Comparison of ENCODE assay signal across 8 cellular contexts in genomic region chr17:58006924-58007780, GRCh38. TPM values are rescaled to one million over a fixed set of nuclear protein-coding genes. Genes with fewer than 3 reads are reported as not detected.
DNase-seq lines count a peak whose midpoint lies in the region; ATAC-seq and TF ChIP-seq lines count a peak whose summit lies in the region.

A gene with protein sequence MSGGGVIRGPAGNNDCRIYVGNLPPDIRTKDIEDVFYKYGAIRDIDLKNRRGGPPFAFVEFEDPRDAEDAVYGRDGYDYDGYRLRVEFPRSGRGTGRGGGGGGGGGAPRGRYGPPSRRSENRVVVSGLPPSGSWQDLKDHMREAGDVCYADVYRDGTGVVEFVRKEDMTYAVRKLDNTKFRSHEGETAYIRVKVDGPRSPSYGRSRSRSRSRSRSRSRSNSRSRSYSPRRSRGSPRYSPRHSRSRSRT (minus strand): TSS chr17:58007246. CDS start chr17:58007137, 109 bp downstream.

- no peaks in the 10 kb centered on the region for H3K9me3 Mint-ChIP-seq in CD8-positive, alpha-beta T cell

- H3K27ac Mint-ChIP-seq in CD8-positive, alpha-beta T cell, result peak within 1 kb of the TSS; percentile 100

- peak; percentile 93 to 99 (median 98) for DNase-seq in CD8-positive, alpha-beta T cell
- peak; percentile 98 for DNase-seq in HS-27A (ENCODE audit: low read depth)
- peak; percentile 90 for DNase-seq in NK-92 (lab: John Stamatoyannopoulos, UW; ENCODE audit: unreplicated experiment)
- DNase-seq in activated CD8-positive, alpha-beta memory T cell treated with anti-CD3 and anti-CD28 coated beads for 1 hour (ENCODE audit: extremely low read depth in 1 of 2, low read depth in 1 of 2), result peak; percentile 91 to 96
- DNase-seq in effector CD8-positive, alpha-beta T cell (lab: John Stamatoyannopoulos, UW), result peak; percentile 96
- peak; percentile 98 to 99 for DNase-seq in lung microvascular endothelial cell (ENCODE audit: low read depth in 2 of 2)
- peak; percentile 94 to 98 (median 96) for DNase-seq in stimulated activated CD4-positive, alpha-beta T cell treated with anti-CD3 and anti-CD28 coated beads, TNF-alpha, amount 100 ng/mL, for 48 hours (ENCODE audit: low read depth in 3 of 3)

- POLR2A ChIA-PET in CD8-positive, alpha-beta T cell (lab: Charles Lee), result interaction anchor here (0.6 to 3.1 kb wide), 23 partner anchors 9 to 1174 kb away, joined by 3 to 28 read pairs (median 4); partner anchors contain the start of genes DYNLL2, MKS1, MRPS23 and MTMR4

- peak within 1 kb of the TSS; percentile 90 for H3K4me3 ChIP-seq in CD8-positive, alpha-beta T cell (ENCODE audit: low read depth, low read length)

- TF ChIP-seq CTCF in CD8-positive, alpha-beta T cell (IDR thresholded peaks at IDR 0.05), result no peak

- H3K4me1 ChIP-seq in CD8-positive, alpha-beta T cell (ENCODE audit: insufficient read depth, low read length), result peaks cover 36% of the 10 kb centered on the region

- H3K27ac ChIP-seq in CD8-positive, alpha-beta T cell (ENCODE audit: low read depth, low read length), result peak within 1 kb of the TSS; percentile 85

- no peaks in the 10 kb centered on the region for H3K9me3 ChIP-seq in CD8-positive, alpha-beta T cell (ENCODE audit: low read length)

- intact Hi-C loops in CD8-positive, alpha-beta T cell (cut with DNase I, micrococcal nuclease), result loop anchor here (1.0 to 10.0 kb wide), 20 partner anchors 12 to 1175 kb away; partner anchors contain the start of genes COIL (in 2 of the 2), MKS1 (in 2 of the 2), MRPS23 (in 2 of the 2) and VEZF1 (in 2 of the 2)

- ATAC-seq in CD8-positive, alpha-beta T cell, result peak; percentile 86
- ATAC-seq in GM19467 (IDR thresholded peaks at IDR 0.05; ENCODE audit: unreplicated experiment), result peak; percentile 83

- H3K4me1 Mint-ChIP-seq in CD8-positive, alpha-beta T cell (ENCODE audit: low read depth), result peaks cover 55% of the 10 kb centered on the region

- peak within 1 kb of the TSS; percentile 100 for H3K4me3 Mint-ChIP-seq in CD8-positive, alpha-beta T cell

- peaks cover 51% of the 10 kb centered on the region for H3K36me3 Mint-ChIP-seq in CD8-positive, alpha-beta T cell

- peaks cover 32% of the 10 kb centered on the region for H3K36me3 ChIP-seq in CD8-positive, alpha-beta T cell (ENCODE audit: insufficient read depth, low read length)

- no peaks in the 10 kb centered on the region for H3K27me3 Mint-ChIP-seq in CD8-positive, alpha-beta T cell (ENCODE audit: low read depth)

- CTCF ChIA-PET in CD8-positive, alpha-beta T cell (lab: Charles Lee), result interaction anchor here (0.6 to 3.0 kb wide), 7 partner anchors 8 to 166 kb away, joined by 3 to 15 read pairs (median 7); partner anchors contain the start of genes DYNLL2 and MRPS23

- no peaks in the 10 kb centered on the region for H3K27me3 ChIP-seq in CD8-positive, alpha-beta T cell (ENCODE audit: insufficient read depth, low read length)

RNA-seq across cellular contexts. Expression of the gene that starts here (rescaled TPM):
- 10 to 100 TPM; 79.2 to 94.1 TPM for total RNA-seq in CD8-positive, alpha-beta T cell
- total RNA-seq in lung microvascular endothelial cell, result 300 and 316 TPM in 2 replicates

Comparison
In these comparisons a context has a peak if more than half of its experiments do, and no peak if none do; other contexts are left out.
1. Peak in every context shown above with its lines: DNase-seq, ATAC-seq, H3K4me3 ChIP-seq and H3K27ac ChIP-seq.